In genomic region chr10:110567201-110568054, GRCh38 we compare ENCODE assay signal across 1 cellular context.
TF ChIP-seq lines count a peak whose summit lies in the region.

SMC3 (plus strand) TSS chr10:110567695; CDS start chr10:110567817, 122 bp downstream.

TF ChIP-seq in HepG2, 621 proteins besides CTCF, POLR2A, EP300 and RAD21 (continued from another document and continues in another):
- TF ChIP-seq HMGXB3 (CRISPR knock-in tag; IDR thresholded peaks at IDR 0.05; ENCODE audit: borderline replicate concordance) (no peak), PLSCR1 (CRISPR knock-in tag; IDR thresholded peaks at IDR 0.05; ENCODE audit: borderline replicate concordance) (peak; percentile 33; the same call in 1 of the 2 replicates), LCORL (IDR thresholded peaks at IDR 0.05) (no peak), LCORL (CRISPR knock-in tag; IDR thresholded peaks at IDR 0.05) (peak; percentile 36; the same call in 1 of the 2 replicates), CREBL2 (CRISPR knock-in tag; IDR thresholded peaks at IDR 0.05; ENCODE audit: borderline replicate concordance) (0 out of 2 replicates have a peak, but pooled peaks have one; percentile 86), ZNF329 (CRISPR knock-in tag; IDR thresholded peaks at IDR 0.05; ENCODE audit: low read depth) (0 out of 2 replicates have a peak, but pooled peaks have one; percentile 23), BCL6 (CRISPR knock-in tag; IDR thresholded peaks at IDR 0.05) (peak; percentile 74), FOSL2 (CRISPR knock-in tag; IDR thresholded peaks at IDR 0.05) (peak; percentile 27; the same call in 1 of the 2 replicates), CEBPB (IDR thresholded peaks at IDR 0.05; ENCODE audit: borderline replicate concordance, low read depth, low read length) (no peak), ZNF230 (CRISPR knock-in tag; IDR thresholded peaks at IDR 0.05) (no peak), ZNF224 (CRISPR knock-in tag; IDR thresholded peaks at IDR 0.05) (peak; percentile 69; the same call in 1 of the 2 replicates), NAIF1 (CRISPR knock-in tag; IDR thresholded peaks at IDR 0.05; ENCODE audit: borderline replicate concordance) (no peak; the same call in 1 of the 2 replicates), PAXIP1 (CRISPR knock-in tag; conservative IDR thresholded peaks at IDR 0.05) (peak; percentile 39; the same call in 1 of the 2 replicates), IKZF4 (CRISPR knock-in tag; IDR thresholded peaks at IDR 0.05; ENCODE audit: borderline replicate concordance, low read depth, not compliant biosample characterization) (no peak), TFDP2 (CRISPR knock-in tag; IDR thresholded peaks at IDR 0.05) (peak; percentile 99), ZSCAN12 (CRISPR knock-in tag; IDR thresholded peaks at IDR 0.05) (no peak), ZNF660 (CRISPR knock-in tag; IDR thresholded peaks at IDR 0.05; ENCODE audit: borderline replicate concordance, low read depth) (no peak), ZNF33A (CRISPR knock-in tag; IDR thresholded peaks at IDR 0.05; ENCODE audit: borderline replicate concordance) (no peak), ZNF883 (CRISPR knock-in tag; IDR thresholded peaks at IDR 0.05; ENCODE audit: not compliant biosample characterization) (peak; percentile 54), REPIN1 (CRISPR knock-in tag; IDR thresholded peaks at IDR 0.05; ENCODE audit: borderline replicate concordance, low read depth) (peak; percentile 89), CERS6 (CRISPR knock-in tag; IDR thresholded peaks at IDR 0.05) (0 out of 2 replicates have a peak, but pooled peaks have one; percentile 58), ZMYM4 (CRISPR knock-in tag; IDR thresholded peaks at IDR 0.05) (peak; percentile 98), MED1 (CRISPR knock-in tag; IDR thresholded peaks at IDR 0.05) (peak; percentile 68; the same call in 1 of the 2 replicates), MTERF4 (CRISPR knock-in tag; IDR thresholded peaks at IDR 0.05) (0 out of 2 replicates have a peak, but pooled peaks have one; percentile 32), HIVEP1 (CRISPR knock-in tag; IDR thresholded peaks at IDR 0.05) (peak; percentile 48; the same call in 1 of the 2 replicates), BRD4 (CRISPR knock-in tag; IDR thresholded peaks at IDR 0.05) (peak; percentile 55; the same call in 1 of the 2 replicates), ZKSCAN5 (CRISPR knock-in tag; IDR thresholded peaks at IDR 0.05) (no peak), ZBTB38 (CRISPR knock-in tag; IDR thresholded peaks at IDR 0.05) (no peak; the same call in 1 of the 2 replicates), ZNF83 (CRISPR knock-in tag; IDR thresholded peaks at IDR 0.05; ENCODE audit: borderline replicate concordance) (no peak), HNRNPUL1 (IDR thresholded peaks at IDR 0.05; ENCODE audit: low read depth, low read length) (no peak), ZNF225 (CRISPR knock-in tag; IDR thresholded peaks at IDR 0.05) (no peak), USF2 (IDR thresholded peaks at IDR 0.05; ENCODE audit: low read depth, low read length) (peak; percentile 90), USF2 (CRISPR knock-in tag; IDR thresholded peaks at IDR 0.05; ENCODE audit: borderline replicate concordance) (peak; percentile 95; the same call in 1 of the 2 replicates), ARNT (IDR thresholded peaks at IDR 0.05) (no peak), CCAR2 (optimal IDR thresholded peaks at IDR 0.05; ENCODE audit: low read depth, low read length) (no peak), ZNF878 (CRISPR knock-in tag; IDR thresholded peaks at IDR 0.05) (peak; percentile 99), GATAD2A (CRISPR knock-in tag; IDR thresholded peaks at IDR 0.05) (peak; percentile 65), XRCC5 (optimal IDR thresholded peaks at IDR 0.05; ENCODE audit: low read length) (peak; percentile 76), GATAD1 (CRISPR knock-in tag; IDR thresholded peaks at IDR 0.05) (peak; percentile 73), FOXM1 (CRISPR knock-in tag; IDR thresholded peaks at IDR 0.05) (0 out of 2 replicates have a peak, but pooled peaks have one; percentile 68), ZBTB7B (CRISPR knock-in tag; IDR thresholded peaks at IDR 0.05) (peak; percentile 71), ZNF567 (CRISPR knock-in tag; IDR thresholded peaks at IDR 0.05; ENCODE audit: borderline replicate concordance) (no peak), HOXA9 (CRISPR knock-in tag; IDR thresholded peaks at IDR 0.05; ENCODE audit: borderline replicate concordance) (peak; percentile 87), HDAC6 (IDR thresholded peaks at IDR 0.05; ENCODE audit: low read depth, low read length) (no peak), ZNF607 (CRISPR knock-in tag; IDR thresholded peaks at IDR 0.05; ENCODE audit: borderline replicate concordance) (peak; percentile 66), NFE2L2 (IDR thresholded peaks at IDR 0.05; ENCODE audit: low read length) (0 out of 2 replicates have a peak, but pooled peaks have one; percentile 45), ZBTB34 (CRISPR knock-in tag; IDR thresholded peaks at IDR 0.05) (peak; percentile 36; the same call in 1 of the 2 replicates), TRAFD1 (CRISPR knock-in tag; IDR thresholded peaks at IDR 0.05; ENCODE audit: borderline replicate concordance) (no peak), MLLT10 (CRISPR knock-in tag; IDR thresholded peaks at IDR 0.05) (no peak), STAT5B (CRISPR knock-in tag; IDR thresholded peaks at IDR 0.05) (0 out of 2 replicates have a peak, but pooled peaks have one; percentile 19)
